In the genomic region with DNA sequence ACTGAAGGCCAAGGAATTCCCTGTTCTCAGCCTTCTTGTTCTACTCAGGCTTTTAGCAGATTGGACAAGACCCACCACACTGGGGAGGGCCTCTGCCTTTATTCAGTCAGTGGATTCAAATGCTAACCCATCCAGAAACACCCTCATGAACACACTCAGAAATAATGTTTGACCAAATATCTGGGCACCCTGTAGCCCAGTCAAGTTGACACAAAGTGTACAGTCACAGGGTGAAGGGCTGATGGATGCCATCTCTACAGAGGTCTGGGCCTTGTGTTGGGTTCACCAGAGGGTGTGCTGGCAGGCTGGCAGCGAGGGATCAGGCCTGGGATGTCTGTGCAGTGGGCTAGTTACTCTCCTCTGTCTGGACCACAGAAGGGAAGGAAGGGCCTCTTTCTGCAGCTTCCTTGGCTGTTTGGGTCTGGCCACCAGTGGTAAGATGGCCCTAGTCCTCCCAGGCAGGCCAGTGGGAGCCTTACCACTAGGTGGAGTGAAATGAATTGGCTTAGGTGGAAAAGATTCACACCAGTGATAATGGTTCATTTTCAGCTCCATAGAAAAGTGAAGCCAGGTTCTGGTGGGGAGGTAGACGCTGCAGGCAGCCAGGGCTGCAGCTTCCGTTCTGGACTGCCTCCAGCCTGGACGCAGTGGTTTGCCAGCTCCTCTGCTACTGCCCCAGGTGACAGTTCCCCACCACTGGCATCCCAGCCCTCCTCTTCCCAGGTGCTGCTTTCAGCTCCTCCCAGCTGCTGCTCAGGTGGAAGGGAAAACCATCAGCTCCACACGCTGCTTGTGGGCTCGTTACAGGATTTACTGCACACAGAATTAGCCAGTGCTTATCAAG, we compare ENCODE assay signal across 1 cellular context.
TF ChIP-seq lines count a peak whose summit lies in the region.

No MANE protein-coding gene starts in this region.

TF ChIP-seq in HCT116, 20 proteins besides CTCF, POLR2A, EP300 and RAD21:
- TF ChIP-seq SRF (IDR thresholded peaks at IDR 0.05; ENCODE audit: low read depth) (no peak), YY1 (IDR thresholded peaks at IDR 0.05; ENCODE audit: extremely low read depth, insufficient replicate concordance, low read depth, low read length) (no peak), CBX3 (IDR thresholded peaks at IDR 0.05; ENCODE audit: low read depth) (no peak), ZNF274 (IDR thresholded peaks at IDR 0.05; ENCODE audit: low read depth, low read length) (no peak), EZH2phosphoT487 (IDR thresholded peaks at IDR 0.05; ENCODE audit: borderline replicate concordance) (no peak), CEBPB (IDR thresholded peaks at IDR 0.05; ENCODE audit: low read depth) (no peak), EZH2 (IDR thresholded peaks at IDR 0.05) (no peak), JUND (IDR thresholded peaks at IDR 0.05) (no peak), POLR2AphosphoS5 (IDR thresholded peaks at IDR 0.05; ENCODE audit: low read depth, low read length) (no peak), ZFX (IDR thresholded peaks at IDR 0.05) (no peak), ELF1 (IDR thresholded peaks at IDR 0.05; ENCODE audit: borderline replicate concordance, low read depth) (no peak), SP1 (IDR thresholded peaks at IDR 0.05; ENCODE audit: low read depth) (no peak), EGR1 (IDR thresholded peaks at IDR 0.05; ENCODE audit: low read depth) (no peak)
- TF ChIP-seq, protein P1, sequence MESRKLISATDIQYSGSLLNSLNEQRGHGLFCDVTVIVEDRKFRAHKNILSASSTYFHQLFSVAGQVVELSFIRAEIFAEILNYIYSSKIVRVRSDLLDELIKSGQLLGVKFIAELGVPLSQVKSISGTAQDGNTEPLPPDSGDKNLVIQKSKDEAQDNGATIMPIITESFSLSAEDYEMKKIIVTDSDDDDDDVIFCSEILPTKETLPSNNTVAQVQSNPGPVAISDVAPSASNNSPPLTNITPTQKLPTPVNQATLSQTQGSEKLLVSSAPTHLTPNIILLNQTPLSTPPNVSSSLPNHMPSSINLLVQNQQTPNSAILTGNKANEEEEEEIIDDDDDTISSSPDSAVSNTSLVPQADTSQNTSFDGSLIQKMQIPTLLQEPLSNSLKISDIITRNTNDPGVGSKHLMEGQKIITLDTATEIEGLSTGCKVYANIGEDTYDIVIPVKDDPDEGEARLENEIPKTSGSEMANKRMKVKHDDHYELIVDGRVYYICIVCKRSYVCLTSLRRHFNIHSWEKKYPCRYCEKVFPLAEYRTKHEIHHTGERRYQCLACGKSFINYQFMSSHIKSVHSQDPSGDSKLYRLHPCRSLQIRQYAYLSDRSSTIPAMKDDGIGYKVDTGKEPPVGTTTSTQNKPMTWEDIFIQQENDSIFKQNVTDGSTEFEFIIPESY (IDR thresholded peaks at IDR 0.05; ENCODE audit: extremely low read depth, insufficient replicate concordance, low read length) = no peak
- TF ChIP-seq, protein P2, sequence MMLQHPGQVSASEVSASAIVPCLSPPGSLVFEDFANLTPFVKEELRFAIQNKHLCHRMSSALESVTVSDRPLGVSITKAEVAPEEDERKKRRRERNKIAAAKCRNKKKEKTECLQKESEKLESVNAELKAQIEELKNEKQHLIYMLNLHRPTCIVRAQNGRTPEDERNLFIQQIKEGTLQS (IDR thresholded peaks at IDR 0.05) = no peak
- TF ChIP-seq, protein P3, sequence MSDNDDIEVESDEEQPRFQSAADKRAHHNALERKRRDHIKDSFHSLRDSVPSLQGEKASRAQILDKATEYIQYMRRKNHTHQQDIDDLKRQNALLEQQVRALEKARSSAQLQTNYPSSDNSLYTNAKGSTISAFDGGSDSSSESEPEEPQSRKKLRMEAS (IDR thresholded peaks at IDR 0.05) = no peak
